In genomic region chrX:18640686-18641085, GRCh38 we compare ENCODE assay signal across 26 cellular contexts. TPM values are rescaled to one million over a fixed set of nuclear protein-coding genes. Genes with fewer than 3 reads are reported as not detected.
DNase-seq lines count a peak whose midpoint lies in the region; ATAC-seq, FAIRE-seq and TF ChIP-seq lines count a peak whose summit lies in the region.
"Had no signal": no experiment of that assay in that cellular context is flagged by ENCODE, and none has a peak within 500 bp of the region (broad histone marks: within the 10 kb centered on the region; RNA-seq: fewer than 3 reads in every experiment).

No MANE protein-coding gene starts in this region.

- no peak overlapping the region for H3K27ac ChIP-seq in GM23338 (ENCODE audit: low read depth)
- no peak overlapping the region for H3K27ac ChIP-seq in endodermal cell (ENCODE audit: low read depth, low read length)
- no peak overlapping the region for H3K27ac ChIP-seq in neural progenitor cell
- H3K27ac ChIP-seq: ascending aorta, heart left ventricle, tibial nerve, VCaP had no signal

- H3K27me3 Mint-ChIP-seq in GM23338 (ENCODE audit: insufficient read depth, low read depth, poor library complexity) = peaks cover 4% of the 10 kb centered on the region
- peaks cover 6% of the 10 kb centered on the region for H3K27me3 Mint-ChIP-seq in endodermal cell (ENCODE audit: insufficient read depth)
- H3K27me3 Mint-ChIP-seq in neural progenitor cell (ENCODE audit: insufficient read depth, low read depth) = peaks cover 3% of the 10 kb centered on the region
- H3K27me3 Mint-ChIP-seq: activated naive CD4-positive, alpha-beta T cell treated with anti-CD3 and anti-CD28 coated beads, Interleukin-2, amount 10 ng/mL, durations not matched to agents 7 days and 5 days; effector memory CD8-positive, alpha-beta T cell; naive thymus-derived CD4-positive, alpha-beta T cell had no signal

- H4K20me1 ChIP-seq in GM23338 (replicated peaks; ENCODE audit: insufficient read depth) (no peaks in the 10 kb centered on the region), neural progenitor cell (ENCODE audit: low read depth) (no peaks in the 10 kb centered on the region)

- H3K4me3 Mint-ChIP-seq in GM23338 (no peak overlapping the region; the same call in 2 of the 3 replicates), endodermal cell (no peak overlapping the region), neural progenitor cell (no peak overlapping the region)
- H3K4me3 Mint-ChIP-seq: activated naive CD4-positive, alpha-beta T cell treated with anti-CD3 and anti-CD28 coated beads, Interleukin-2, amount 10 ng/mL, durations not matched to agents 7 days and 5 days; effector memory CD8-positive, alpha-beta T cell; naive thymus-derived CD4-positive, alpha-beta T cell; T-helper 1 cell treated with Interleukin-12 subunit alpha and Interleukin-12 subunit beta and Interleukin-4 antibody, amounts not matched to agents 30 μg/mL and 1 μg/mL, for 36 hours had no signal

- H3F3A ChIP-seq in GM23338 (replicated peaks; ENCODE audit: low read depth) (no peaks in the 10 kb centered on the region), neural progenitor cell (ENCODE audit: low read depth) (no peaks in the 10 kb centered on the region)

- no peak overlapping the region for H2AFZ ChIP-seq in GM23338
- H2AFZ ChIP-seq in neural progenitor cell (replicated peaks) = no peak overlapping the region

- no peaks in the 10 kb centered on the region for H3K4me1 ChIP-seq in GM23338 (ENCODE audit: insufficient read depth)
- H3K4me1 ChIP-seq in endodermal cell (ENCODE audit: control insufficient read depth, insufficient read depth, low read length) = no peaks in the 10 kb centered on the region
- H3K4me1 ChIP-seq in neural progenitor cell = peaks cover 5% of the 10 kb centered on the region
- H3K4me1 ChIP-seq: ascending aorta, heart left ventricle, tibial nerve had no signal

- H3K4me2 ChIP-seq in GM23338 = no peak overlapping the region; the same call in 1 of the 2 replicates
- H3K4me2 ChIP-seq in neural progenitor cell = no peak overlapping the region

- H3K36me3 ChIP-seq in GM23338 (ENCODE audit: insufficient read depth) (no peaks in the 10 kb centered on the region), endodermal cell (ENCODE audit: control insufficient read depth, insufficient read depth, low read length) (peaks cover 4% of the 10 kb centered on the region), neural progenitor cell (no peaks in the 10 kb centered on the region)
- H3K36me3 ChIP-seq: ascending aorta, heart left ventricle had no signal

- H3K4me1 Mint-ChIP-seq in GM23338 (peaks cover 7% of the 10 kb centered on the region; the same call in 2 of the 3 replicates), endodermal cell (peaks cover 6% of the 10 kb centered on the region), neural progenitor cell (peaks cover 5% of the 10 kb centered on the region)
- H3K4me1 Mint-ChIP-seq: activated naive CD4-positive, alpha-beta T cell treated with anti-CD3 and anti-CD28 coated beads, Interleukin-2, amount 10 ng/mL, durations not matched to agents 7 days and 5 days; naive thymus-derived CD4-positive, alpha-beta T cell had no signal

- H3K9me3 ChIP-seq in endodermal cell (ENCODE audit: control insufficient read depth, low read length) (peaks cover 3% of the 10 kb centered on the region), neural progenitor cell (ENCODE audit: low read depth) (no peaks in the 10 kb centered on the region)
- H3K9me3 ChIP-seq: ascending aorta, heart left ventricle had no signal

- H3K9me2 ChIP-seq in GM23338 (ENCODE audit: insufficient read depth) = no peaks in the 10 kb centered on the region

- peak; percentile 84 for DNase-seq in GM23338 (ENCODE audit: low spot score)
- DNase-seq in NCI-H524 (lab: John Stamatoyannopoulos, UW) = peak; percentile 75 to 85
- DNase-seq in endodermal cell = peak; percentile 88
- peak; percentile 77 for DNase-seq in neural progenitor cell (ENCODE audit: low spot score)
- no peak for DNase-seq in NCI-H2171 (lab: John Stamatoyannopoulos, UW)
- no peak for DNase-seq in frontal cortex (ENCODE audit: low spot score in 2 of 2)
- DNase-seq in erythroblast (lab: John Stamatoyannopoulos, UW) = no peak
- DNase-seq: activated CD8-positive, alpha-beta memory T cell treated with anti-CD3 and anti-CD28 coated beads for 24 hours; activated naive CD4-positive, alpha-beta T cell treated with anti-CD3 and anti-CD28 coated beads, Interleukin-2, amount 10 ng/mL, durations not matched to agents 7 days and 5 days; activated T-cell treated with anti-CD3 and anti-CD28 coated beads, Interleukin-2, amount 50 U/mL, for 48 hours; effector memory CD8-positive, alpha-beta T cell; heart left ventricle; Karpas-422; mesenchymal stem cell; naive thymus-derived CD4-positive, alpha-beta T cell; NCI-H1092; PC-3; stimulated activated naive CD4-positive, alpha-beta T cell treated with Interleukin-2 at 50 U/mL for 16 hours had no signal

- H3K4me3 ChIP-seq in GM23338 (no peak overlapping the region), endodermal cell (ENCODE audit: low read length) (no peak overlapping the region), neural progenitor cell (no peak overlapping the region)
- H3K4me3 ChIP-seq: ascending aorta, heart left ventricle, tibial nerve had no signal

- H3K36me3 Mint-ChIP-seq in GM23338 (ENCODE audit: low read depth) (peaks cover 4% of the 10 kb centered on the region; the same call in 2 of the 3 replicates), endodermal cell (ENCODE audit: low read depth) (peaks cover 14% of the 10 kb centered on the region), neural progenitor cell (no peaks in the 10 kb centered on the region)
- H3K36me3 Mint-ChIP-seq: activated naive CD4-positive, alpha-beta T cell treated with anti-CD3 and anti-CD28 coated beads, Interleukin-2, amount 10 ng/mL, durations not matched to agents 7 days and 5 days had no signal

- no peak overlapping the region for H3K9ac ChIP-seq in endodermal cell (ENCODE audit: extremely low read depth, low read length, poor library complexity, severe bottlenecking)
- no peak overlapping the region for H3K9ac ChIP-seq in neural progenitor cell

- H3K79me2 ChIP-seq in GM23338 (replicated peaks; ENCODE audit: insufficient read depth) (no peaks in the 10 kb centered on the region), neural progenitor cell (ENCODE audit: low read depth) (no peaks in the 10 kb centered on the region)

- H3K27ac Mint-ChIP-seq in GM23338 (0 out of 2 replicates have a peak overlapping the region, but pooled peaks have one; percentile 56), endodermal cell (no peak overlapping the region), neural progenitor cell (no peak overlapping the region)
- H3K27ac Mint-ChIP-seq: activated naive CD4-positive, alpha-beta T cell treated with anti-CD3 and anti-CD28 coated beads, Interleukin-2, amount 10 ng/mL, durations not matched to agents 7 days and 5 days; effector memory CD8-positive, alpha-beta T cell; naive thymus-derived CD4-positive, alpha-beta T cell; T-helper 1 cell treated with Interleukin-12 subunit alpha and Interleukin-12 subunit beta and Interleukin-4 antibody, amounts not matched to agents 30 μg/mL and 1 μg/mL, for 36 hours had no signal

- H3K9me3 Mint-ChIP-seq in GM23338 (no peaks in the 10 kb centered on the region), endodermal cell (peaks cover 59% of the 10 kb centered on the region), neural progenitor cell (peaks cover 6% of the 10 kb centered on the region)
- H3K9me3 Mint-ChIP-seq: activated naive CD4-positive, alpha-beta T cell treated with anti-CD3 and anti-CD28 coated beads, Interleukin-2, amount 10 ng/mL, durations not matched to agents 7 days and 5 days; effector memory CD8-positive, alpha-beta T cell; T-helper 1 cell treated with Interleukin-12 subunit alpha and Interleukin-12 subunit beta and Interleukin-4 antibody, amounts not matched to agents 30 μg/mL and 1 μg/mL, for 36 hours had no signal

- no peak for TF ChIP-seq POLR2A in erythroblast (IDR thresholded peaks at IDR 0.05; ENCODE audit: low read length)

- peak; percentile 99 for ATAC-seq in GM23338
- ATAC-seq: effector memory CD8-positive, alpha-beta T cell; heart left ventricle; naive thymus-derived CD4-positive, alpha-beta T cell; PC-3 had no signal

- no peaks in the 10 kb centered on the region for H3K27me3 ChIP-seq in GM23338 (ENCODE audit: insufficient read depth)
- no peaks in the 10 kb centered on the region for H3K27me3 ChIP-seq in endodermal cell (ENCODE audit: control insufficient read depth, insufficient read depth, low read length, poor library complexity, severe bottlenecking)
- no peaks in the 10 kb centered on the region for H3K27me3 ChIP-seq in neural progenitor cell
- H3K27me3 ChIP-seq: ascending aorta, heart left ventricle, tibial nerve had no signal

- 61 to 90% methylated on average over 2 to 10 of the region's 10 CpGs for WGBS in endodermal cell (ENCODE audit: insufficient coverage in 1 of 2, insufficient read length in 1 of 2), 2 experiments

- TF ChIP-seq CTCF in GM23338 (conservative IDR thresholded peaks at IDR 0.05; ENCODE audit: low read depth in 2 of 2) (no peak), endodermal cell (conservative IDR thresholded peaks at IDR 0.05) (no peak), neural progenitor cell (IDR thresholded peaks at IDR 0.05) (no peak)

- no peak for FAIRE-seq in frontal cortex (lab: Jason Lieb, UNC)

TF ChIP-seq in GM23338, 12 proteins besides CTCF, POLR2A, EP300 and RAD21:
- TF ChIP-seq POLR2AphosphoS5 (IDR thresholded peaks at IDR 0.05; ENCODE audit: low read depth) (peak; percentile 41), ZNF331 (CRISPR knock-in tag; IDR thresholded peaks at IDR 0.05; ENCODE audit: low read depth) (no peak)

RNA-seq across cellular contexts. Expression of gene RS1, which starts 31.2 kb away (rescaled TPM):
- total RNA-seq in GM23338 (2014; rRNA removed; shearing (Covaris generic)) = not detected in 2 replicates
- polyA plus RNA-seq in GM23338 (2016; fragmentation: Nextera tagmentation; extraction: Ambion mirVana) = not detected in 2 replicates
- total RNA-seq in endodermal cell = not detected
- not detected for polyA plus RNA-seq in endodermal cell (2013, experiment 1 of 2)
- polyA plus RNA-seq in endodermal cell (2013, experiment 2 of 2) = not detected
- total RNA-seq in neural progenitor cell (ENCODE audit: low replicate concordance) = not detected in 2 replicates
- not detected for total RNA-seq in frontal cortex
- total RNA-seq: ascending aorta; cerebellum; fibroblast of lung; heart left ventricle; HT1080; naive thymus-derived CD4-positive, alpha-beta T cell; PC-3; tibial nerve had no signal
- polyA plus RNA-seq: BJ; fibroblast of lung; heart left ventricle; naive thymus-derived CD4-positive, alpha-beta T cell had no signal

Comparison
In these comparisons a context has a peak if more than half of its experiments do, and no peak if none do; other contexts are left out.
1. DNase-seq: peak in GM23338 (single experiment), NCI-H524 (2 of 2), endodermal cell (single experiment) and neural progenitor cell (single experiment); none in NCI-H2171 (single experiment), frontal cortex (0 of 2) and erythroblast (0 of 2).